15 cellular contexts compared by ENCODE assay signal in genomic region chr5:144915452-144915851, GRCh38.
A peak's percentile ranks its signal among the peaks of the same experiment; 100 is the strongest.
DNase-seq lines count a peak whose midpoint lies in the region; ATAC-seq and TF ChIP-seq lines count a peak whose summit lies in the region.
"Had no signal": no experiment of that assay in that cellular context is flagged by ENCODE, and none has a peak within 500 bp of the region (broad histone marks: within the 10 kb centered on the region; RNA-seq: fewer than 3 reads in every experiment).

No MANE protein-coding gene starts in this region.

- TF ChIP-seq CTCF in esophagus muscularis mucosa (IDR thresholded peaks at IDR 0.05): no peak

- ATAC-seq in GM21825 (IDR thresholded peaks at IDR 0.05; ENCODE audit: unreplicated experiment): no peak
- ATAC-seq: GM12878, HepG2 had no signal

- intact Hi-C loops in esophagus muscularis mucosa (cut with DNase I): no loop called here

- TF ChIP-seq POLR2A in esophagus muscularis mucosa (IDR thresholded peaks at IDR 0.05; ENCODE audit: low read depth): no peak

- peaks cover 0 to 6% (median 0%) of the 10 kb centered on the region in 4 donors for H3K9me3 ChIP-seq in esophagus muscularis mucosa
- H3K9me3 ChIP-seq: BLaER1, HAP-1 had no signal

- DNase-seq in EH (ENCODE audit: low read depth) (peak; percentile 1), RKO (ENCODE audit: low spot score) (peak; percentile 1), kidney tubule cell (ENCODE audit: low spot score) (peak; percentile 24), stromal cell of bone marrow (ENCODE audit: low read depth) (peak; percentile 0), esophagus muscularis mucosa (ENCODE audit: extremely low spot score) (no peak)
- DNase-seq in activated naive CD4-positive, alpha-beta T cell treated with anti-CD3 and anti-CD28 coated beads, Interleukin-2, amount 50 U/mL, for 16 hours: no peak
- DNase-seq: 8988T, DMS153, DMS79, GM23248 had no signal

- no peaks in the 10 kb centered on the region for H3K27me3 ChIP-seq in esophagus muscularis mucosa
- H3K27me3 ChIP-seq: BLaER1 had no signal

- no peaks in the 10 kb centered on the region for H3K4me1 ChIP-seq in esophagus muscularis mucosa
- H3K4me1 ChIP-seq: BLaER1, HAP-1 had no signal

- no peak overlapping the region for H3K4me3 ChIP-seq in esophagus muscularis mucosa
- H3K4me3 ChIP-seq: BLaER1, GM12878, GM23248, HAP-1 had no signal

- H3K36me3 ChIP-seq in esophagus muscularis mucosa: no peaks in the 10 kb centered on the region
- H3K36me3 ChIP-seq: BLaER1, HAP-1 had no signal

- no peak overlapping the region for H3K27ac ChIP-seq in esophagus muscularis mucosa (replicated peaks in 1 of 4)
- H3K27ac ChIP-seq: BLaER1, GM23248 had no signal

- TF ChIP-seq EP300 in esophagus muscularis mucosa (IDR thresholded peaks at IDR 0.05): no peak

Comparison
In these comparisons a context has a peak if more than half of its experiments do, and no peak if none do; other contexts are left out.
1. DNase-seq: peak in EH (single experiment), RKO (single experiment), kidney tubule cell (single experiment) and stromal cell of bone marrow (single experiment); none in activated naive CD4-positive, alpha-beta T cell treated with anti-CD3 and anti-CD28 coated beads, Interleukin-2, amount 50 U/mL, for 16 hours (single experiment) and esophagus muscularis mucosa (single experiment).